Comparison of ENCODE assay signal across 1 cellular context in the genomic region with DNA sequence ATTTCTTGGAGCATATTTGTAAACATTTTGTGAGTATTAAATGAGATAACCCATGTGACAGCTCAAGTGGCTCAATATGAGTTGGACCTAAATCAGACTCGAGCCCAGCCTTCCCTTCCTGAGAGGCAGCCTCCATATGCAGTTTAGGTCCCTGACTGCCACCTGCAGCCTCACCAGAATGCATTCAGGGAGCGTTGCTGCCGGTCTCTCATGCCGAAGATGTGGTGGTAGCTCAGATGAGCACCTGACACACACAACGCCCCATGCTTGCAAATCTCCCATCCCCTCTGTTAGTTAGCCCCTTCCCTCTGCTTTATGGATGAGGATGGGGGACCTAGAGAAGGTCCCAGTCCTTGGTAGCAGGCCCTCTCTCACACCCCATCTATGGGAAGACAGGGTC.
TF ChIP-seq lines count a peak whose summit lies in the region.

No MANE protein-coding gene starts in this region.

TF ChIP-seq in GM23338, 12 proteins besides CTCF, POLR2A, EP300 and RAD21 (continued from another document):
- TF ChIP-seq, protein P1, sequence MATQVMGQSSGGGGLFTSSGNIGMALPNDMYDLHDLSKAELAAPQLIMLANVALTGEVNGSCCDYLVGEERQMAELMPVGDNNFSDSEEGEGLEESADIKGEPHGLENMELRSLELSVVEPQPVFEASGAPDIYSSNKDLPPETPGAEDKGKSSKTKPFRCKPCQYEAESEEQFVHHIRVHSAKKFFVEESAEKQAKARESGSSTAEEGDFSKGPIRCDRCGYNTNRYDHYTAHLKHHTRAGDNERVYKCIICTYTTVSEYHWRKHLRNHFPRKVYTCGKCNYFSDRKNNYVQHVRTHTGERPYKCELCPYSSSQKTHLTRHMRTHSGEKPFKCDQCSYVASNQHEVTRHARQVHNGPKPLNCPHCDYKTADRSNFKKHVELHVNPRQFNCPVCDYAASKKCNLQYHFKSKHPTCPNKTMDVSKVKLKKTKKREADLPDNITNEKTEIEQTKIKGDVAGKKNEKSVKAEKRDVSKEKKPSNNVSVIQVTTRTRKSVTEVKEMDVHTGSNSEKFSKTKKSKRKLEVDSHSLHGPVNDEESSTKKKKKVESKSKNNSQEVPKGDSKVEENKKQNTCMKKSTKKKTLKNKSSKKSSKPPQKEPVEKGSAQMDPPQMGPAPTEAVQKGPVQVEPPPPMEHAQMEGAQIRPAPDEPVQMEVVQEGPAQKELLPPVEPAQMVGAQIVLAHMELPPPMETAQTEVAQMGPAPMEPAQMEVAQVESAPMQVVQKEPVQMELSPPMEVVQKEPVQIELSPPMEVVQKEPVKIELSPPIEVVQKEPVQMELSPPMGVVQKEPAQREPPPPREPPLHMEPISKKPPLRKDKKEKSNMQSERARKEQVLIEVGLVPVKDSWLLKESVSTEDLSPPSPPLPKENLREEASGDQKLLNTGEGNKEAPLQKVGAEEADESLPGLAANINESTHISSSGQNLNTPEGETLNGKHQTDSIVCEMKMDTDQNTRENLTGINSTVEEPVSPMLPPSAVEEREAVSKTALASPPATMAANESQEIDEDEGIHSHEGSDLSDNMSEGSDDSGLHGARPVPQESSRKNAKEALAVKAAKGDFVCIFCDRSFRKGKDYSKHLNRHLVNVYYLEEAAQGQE (IDR thresholded peaks at IDR 0.05; ENCODE audit: unreplicated experiment) = no peak
- TF ChIP-seq ZNF331 (CRISPR knock-in tag; IDR thresholded peaks at IDR 0.05; ENCODE audit: low read depth) (no peak), STAT1 (IDR thresholded peaks at IDR 0.05; ENCODE audit: unreplicated experiment) (no peak), EZH2 (IDR thresholded peaks at IDR 0.05; ENCODE audit: low read depth, unreplicated experiment) (no peak), EZH2phosphoT487 (IDR thresholded peaks at IDR 0.05; ENCODE audit: unreplicated experiment) (no peak), CREB1 (CRISPR knock-in tag; IDR thresholded peaks at IDR 0.05; ENCODE audit: low read depth) (no peak), NANOG (IDR thresholded peaks at IDR 0.05; ENCODE audit: borderline replicate concordance) (no peak), ZNF114 (CRISPR knock-in tag; IDR thresholded peaks at IDR 0.05) (no peak), JUNB (IDR thresholded peaks at IDR 0.05; ENCODE audit: unreplicated experiment) (no peak)
- TF ChIP-seq, protein P2, sequence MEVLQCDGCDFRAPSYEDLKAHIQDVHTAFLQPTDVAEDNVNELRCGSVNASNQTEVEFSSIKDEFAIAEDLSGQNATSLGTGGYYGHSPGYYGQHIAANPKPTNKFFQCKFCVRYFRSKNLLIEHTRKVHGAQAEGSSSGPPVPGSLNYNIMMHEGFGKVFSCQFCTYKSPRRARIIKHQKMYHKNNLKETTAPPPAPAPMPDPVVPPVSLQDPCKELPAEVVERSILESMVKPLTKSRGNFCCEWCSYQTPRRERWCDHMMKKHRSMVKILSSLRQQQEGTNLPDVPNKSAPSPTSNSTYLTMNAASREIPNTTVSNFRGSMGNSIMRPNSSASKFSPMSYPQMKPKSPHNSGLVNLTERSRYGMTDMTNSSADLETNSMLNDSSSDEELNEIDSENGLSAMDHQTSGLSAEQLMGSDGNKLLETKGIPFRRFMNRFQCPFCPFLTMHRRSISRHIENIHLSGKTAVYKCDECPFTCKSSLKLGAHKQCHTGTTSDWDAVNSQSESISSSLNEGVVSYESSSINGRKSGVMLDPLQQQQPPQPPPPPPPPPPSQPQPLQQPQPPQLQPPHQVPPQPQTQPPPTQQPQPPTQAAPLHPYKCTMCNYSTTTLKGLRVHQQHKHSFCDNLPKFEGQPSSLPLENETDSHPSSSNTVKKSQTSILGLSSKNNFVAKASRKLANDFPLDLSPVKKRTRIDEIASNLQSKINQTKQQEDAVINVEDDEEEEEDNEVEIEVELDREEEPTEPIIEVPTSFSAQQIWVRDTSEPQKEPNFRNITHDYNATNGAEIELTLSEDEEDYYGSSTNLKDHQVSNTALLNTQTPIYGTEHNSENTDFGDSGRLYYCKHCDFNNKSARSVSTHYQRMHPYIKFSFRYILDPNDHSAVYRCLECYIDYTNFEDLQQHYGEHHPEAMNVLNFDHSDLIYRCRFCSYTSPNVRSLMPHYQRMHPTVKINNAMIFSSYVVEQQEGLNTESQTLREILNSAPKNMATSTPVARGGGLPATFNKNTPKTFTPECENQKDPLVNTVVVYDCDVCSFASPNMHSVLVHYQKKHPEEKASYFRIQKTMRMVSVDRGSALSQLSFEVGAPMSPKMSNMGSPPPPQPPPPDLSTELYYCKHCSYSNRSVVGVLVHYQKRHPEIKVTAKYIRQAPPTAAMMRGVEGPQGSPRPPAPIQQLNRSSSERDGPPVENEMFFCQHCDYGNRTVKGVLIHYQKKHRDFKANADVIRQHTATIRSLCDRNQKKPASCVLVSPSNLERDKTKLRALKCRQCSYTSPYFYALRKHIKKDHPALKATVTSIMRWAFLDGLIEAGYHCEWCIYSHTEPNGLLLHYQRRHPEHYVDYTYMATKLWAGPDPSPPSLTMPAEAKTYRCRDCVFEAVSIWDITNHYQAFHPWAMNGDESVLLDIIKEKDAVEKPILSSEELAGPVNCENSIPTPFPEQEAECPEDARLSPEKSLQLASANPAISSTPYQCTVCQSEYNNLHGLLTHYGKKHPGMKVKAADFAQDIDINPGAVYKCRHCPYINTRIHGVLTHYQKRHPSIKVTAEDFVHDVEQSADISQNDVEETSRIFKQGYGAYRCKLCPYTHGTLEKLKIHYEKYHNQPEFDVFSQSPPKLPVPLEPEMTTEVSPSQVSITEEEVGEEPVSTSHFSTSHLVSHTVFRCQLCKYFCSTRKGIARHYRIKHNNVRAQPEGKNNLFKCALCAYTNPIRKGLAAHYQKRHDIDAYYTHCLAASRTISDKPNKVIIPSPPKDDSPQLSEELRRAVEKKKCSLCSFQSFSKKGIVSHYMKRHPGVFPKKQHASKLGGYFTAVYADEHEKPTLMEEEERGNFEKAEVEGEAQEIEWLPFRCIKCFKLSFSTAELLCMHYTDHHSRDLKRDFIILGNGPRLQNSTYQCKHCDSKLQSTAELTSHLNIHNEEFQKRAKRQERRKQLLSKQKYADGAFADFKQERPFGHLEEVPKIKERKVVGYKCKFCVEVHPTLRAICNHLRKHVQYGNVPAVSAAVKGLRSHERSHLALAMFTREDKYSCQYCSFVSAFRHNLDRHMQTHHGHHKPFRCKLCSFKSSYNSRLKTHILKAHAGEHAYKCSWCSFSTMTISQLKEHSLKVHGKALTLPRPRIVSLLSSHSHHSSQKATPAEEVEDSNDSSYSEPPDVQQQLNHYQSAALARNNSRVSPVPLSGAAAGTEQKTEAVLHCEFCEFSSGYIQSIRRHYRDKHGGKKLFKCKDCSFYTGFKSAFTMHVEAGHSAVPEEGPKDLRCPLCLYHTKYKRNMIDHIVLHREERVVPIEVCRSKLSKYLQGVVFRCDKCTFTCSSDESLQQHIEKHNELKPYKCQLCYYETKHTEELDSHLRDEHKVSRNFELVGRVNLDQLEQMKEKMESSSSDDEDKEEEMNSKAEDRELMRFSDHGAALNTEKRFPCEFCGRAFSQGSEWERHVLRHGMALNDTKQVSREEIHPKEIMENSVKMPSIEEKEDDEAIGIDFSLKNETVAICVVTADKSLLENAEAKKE (CRISPR knock-in tag; IDR thresholded peaks at IDR 0.05) = no peak
- TF ChIP-seq, protein P3, sequence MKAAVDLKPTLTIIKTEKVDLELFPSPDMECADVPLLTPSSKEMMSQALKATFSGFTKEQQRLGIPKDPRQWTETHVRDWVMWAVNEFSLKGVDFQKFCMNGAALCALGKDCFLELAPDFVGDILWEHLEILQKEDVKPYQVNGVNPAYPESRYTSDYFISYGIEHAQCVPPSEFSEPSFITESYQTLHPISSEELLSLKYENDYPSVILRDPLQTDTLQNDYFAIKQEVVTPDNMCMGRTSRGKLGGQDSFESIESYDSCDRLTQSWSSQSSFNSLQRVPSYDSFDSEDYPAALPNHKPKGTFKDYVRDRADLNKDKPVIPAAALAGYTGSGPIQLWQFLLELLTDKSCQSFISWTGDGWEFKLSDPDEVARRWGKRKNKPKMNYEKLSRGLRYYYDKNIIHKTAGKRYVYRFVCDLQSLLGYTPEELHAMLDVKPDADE (IDR thresholded peaks at IDR 0.05) = no peak
